ENCODE assay signal across 8 cellular contexts in the genomic region with DNA sequence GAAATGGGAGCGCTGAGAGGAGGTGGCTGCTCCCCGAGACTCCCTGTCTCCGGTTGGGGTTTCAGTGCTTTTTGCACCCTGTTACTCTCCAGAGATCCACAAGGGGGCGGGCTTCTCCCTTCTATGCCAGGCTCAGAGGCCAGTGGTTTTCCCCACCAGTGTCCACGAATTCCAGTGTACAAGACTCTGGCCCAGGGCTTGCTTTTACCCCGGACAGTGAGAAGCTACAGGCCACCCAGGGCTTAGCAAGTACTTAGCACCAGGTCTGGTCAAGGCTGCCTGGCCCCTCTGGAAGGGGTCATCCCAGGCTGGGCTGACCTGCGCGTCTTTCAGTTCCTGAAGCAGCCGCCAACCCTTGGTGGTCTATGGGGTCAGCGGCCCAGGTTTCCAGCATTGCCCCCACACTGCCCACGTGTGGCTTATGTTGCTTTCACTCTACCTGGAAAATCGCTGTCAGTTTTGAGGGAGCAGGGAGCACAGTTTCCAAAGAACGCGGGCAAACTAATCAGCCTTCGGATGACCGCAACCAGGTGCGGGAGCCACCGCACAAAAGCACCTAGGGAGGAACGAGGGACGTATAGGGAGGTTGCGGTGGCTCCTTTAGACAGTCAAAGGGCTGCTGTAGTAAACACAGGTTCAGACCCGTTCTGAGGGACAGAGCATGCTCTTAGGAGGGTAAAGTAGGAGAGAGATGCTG. TPM values are rescaled to one million over a fixed set of nuclear protein-coding genes. Genes with fewer than 3 reads are reported as not detected.
A peak's percentile ranks its signal among the peaks of the same experiment; 100 is the strongest.
DNase-seq lines count a peak whose midpoint lies in the region; ATAC-seq and TF ChIP-seq lines count a peak whose summit lies in the region.

No MANE protein-coding gene starts in this region.

- H2AFZ ChIP-seq in MM.1S (ENCODE audit: low read length): no peak overlapping the region

- no peaks in the 10 kb centered on the region for H3K9me2 ChIP-seq in MM.1S (replicated peaks; ENCODE audit: insufficient read depth, low read length)

- H3K36me3 Mint-ChIP-seq in activated CD4-positive, alpha-beta T cell treated with anti-CD3 and anti-CD28 coated beads, Interleukin-2, amount 10 ng/mL, durations not matched to agents 7 days and 5 days (ENCODE audit: low read depth): no peaks in the 10 kb centered on the region
- H3K36me3 Mint-ChIP-seq in effector memory CD8-positive, alpha-beta T cell (ENCODE audit: insufficient read depth): no peaks in the 10 kb centered on the region

- H3K4me3 ChIP-seq in GM12864 (ENCODE audit: low read depth, low read length) (no peak overlapping the region), MM.1S (ENCODE audit: low read length) (no peak overlapping the region), mesodermal cell (ENCODE audit: extremely low read depth, insufficient read depth, low read length, poor library complexity, severe bottlenecking) (no peak overlapping the region)

- H3K36me3 ChIP-seq in MM.1S (replicated peaks; ENCODE audit: insufficient read depth, low read length) (no peaks in the 10 kb centered on the region), mesodermal cell (ENCODE audit: control insufficient read depth, insufficient read depth, low read length) (no peaks in the 10 kb centered on the region)

- H3K79me2 ChIP-seq in MM.1S (ENCODE audit: low read length): peaks cover 13% of the 10 kb centered on the region

- no peak overlapping the region for H3K9ac ChIP-seq in MM.1S (ENCODE audit: low read length)

- H3K27ac Mint-ChIP-seq in activated CD4-positive, alpha-beta T cell treated with anti-CD3 and anti-CD28 coated beads, Interleukin-2, amount 10 ng/mL, durations not matched to agents 7 days and 5 days: no peak overlapping the region
- H3K27ac Mint-ChIP-seq in effector memory CD8-positive, alpha-beta T cell: peak overlapping the region in 1 of 2 donors; percentile 53

- POLR2A ChIA-PET in activated CD4-positive, alpha-beta T cell treated with anti-CD3 and anti-CD28 coated beads, Interleukin-2, amount 10 ng/mL, durations not matched to agents 7 days and 5 days (lab: Charles Lee): no interaction called here

- ATAC-seq in effector memory CD8-positive, alpha-beta T cell (replicated peaks): peak; percentile 58

- H3K27me3 Mint-ChIP-seq in activated CD4-positive, alpha-beta T cell treated with anti-CD3 and anti-CD28 coated beads, Interleukin-2, amount 10 ng/mL, durations not matched to agents 7 days and 5 days: peaks cover 50% of the 10 kb centered on the region
- H3K27me3 Mint-ChIP-seq in effector memory CD8-positive, alpha-beta T cell: peaks cover 34 to 66% of the 10 kb centered on the region in 2 donors

- H3K9me3 ChIP-seq in MM.1S (replicated peaks; ENCODE audit: insufficient read depth, low read length) (no peaks in the 10 kb centered on the region), mesodermal cell (ENCODE audit: control insufficient read depth, low read length) (no peaks in the 10 kb centered on the region)

- DNase-seq in A172 (ENCODE audit: low spot score) (peak; percentile 54), GM12864 (ENCODE audit: low read depth) (no peak), MM.1S (peak; percentile 42), superior temporal gyrus (ENCODE audit: extremely low spot score) (peak; percentile 78), COR-L47 (lab: John Stamatoyannopoulos, UW) (no peak)
- DNase-seq in activated CD4-positive, alpha-beta T cell treated with anti-CD3 and anti-CD28 coated beads, Interleukin-2, amount 10 ng/mL, durations not matched to agents 7 days and 5 days: peak; percentile 59
- peak; percentile 15 to 36 (median 18) for DNase-seq in effector memory CD8-positive, alpha-beta T cell

- peak overlapping the region; percentile 54 for H3K4me2 ChIP-seq in MM.1S (ENCODE audit: low read depth, low read length)

- H3F3A ChIP-seq in MM.1S (ENCODE audit: insufficient read depth, low read length): peaks cover 24% of the 10 kb centered on the region

- WGBS in mesodermal cell (ENCODE audit: insufficient coverage in 2 of 2), 2 experiments: 67 to 70% methylated on average over 20 to 21 of the region's 22 CpGs

- peaks cover 2% of the 10 kb centered on the region for H3K4me1 Mint-ChIP-seq in activated CD4-positive, alpha-beta T cell treated with anti-CD3 and anti-CD28 coated beads, Interleukin-2, amount 10 ng/mL, durations not matched to agents 7 days and 5 days
- peaks cover 3 to 10% of the 10 kb centered on the region in 2 donors for H3K4me1 Mint-ChIP-seq in effector memory CD8-positive, alpha-beta T cell (ENCODE audit: low read depth in 2 of 2)

- peaks cover 20% of the 10 kb centered on the region; the same call in 1 of the 2 replicates for H3K27me3 ChIP-seq in MM.1S (replicated peaks; ENCODE audit: insufficient read depth, low read length)

- H3K4me3 Mint-ChIP-seq in activated CD4-positive, alpha-beta T cell treated with anti-CD3 and anti-CD28 coated beads, Interleukin-2, amount 10 ng/mL, durations not matched to agents 7 days and 5 days: no peak overlapping the region
- H3K4me3 Mint-ChIP-seq in effector memory CD8-positive, alpha-beta T cell: peak overlapping the region; percentile 16 to 62

- H3K4me1 ChIP-seq in MM.1S (ENCODE audit: low read length): peaks cover 28% of the 10 kb centered on the region
- peaks cover 5% of the 10 kb centered on the region for H3K4me1 ChIP-seq in mesodermal cell (ENCODE audit: control insufficient read depth, insufficient read depth, low read length, poor library complexity, severe bottlenecking)

- TF ChIP-seq CTCF in GM12864 (IDR thresholded peaks at IDR 0.05; ENCODE audit: low read depth, low read length, missing control alignments) (peak; percentile 83), MM.1S (IDR thresholded peaks at IDR 0.05; ENCODE audit: low read length) (peak; percentile 83)

- no peaks in the 10 kb centered on the region for H4K20me1 ChIP-seq in MM.1S (ENCODE audit: insufficient read depth, low read length)

- H3K27ac ChIP-seq in MM.1S (ENCODE audit: low read length) (no peak overlapping the region), mesodermal cell (ENCODE audit: low read depth, low read length, severe bottlenecking) (peak overlapping the region; percentile 1)

- CTCF ChIA-PET in activated CD4-positive, alpha-beta T cell treated with anti-CD3 and anti-CD28 coated beads, Interleukin-2, amount 10 ng/mL, durations not matched to agents 7 days and 5 days (lab: Charles Lee): interaction anchor here (0.6 to 1.1 kb wide), 4 partner anchors 18 to 272 kb away, joined by 3 to 4 read pairs (median 4); no protein-coding TSS in a partner anchor

- no peaks in the 10 kb centered on the region for H3K9me3 Mint-ChIP-seq in activated CD4-positive, alpha-beta T cell treated with anti-CD3 and anti-CD28 coated beads, Interleukin-2, amount 10 ng/mL, durations not matched to agents 7 days and 5 days
- H3K9me3 Mint-ChIP-seq in effector memory CD8-positive, alpha-beta T cell: no peaks in the 10 kb centered on the region

RNA-seq across cellular contexts. Expression of a gene that starts 6.8 kb away (rescaled TPM):
- total RNA-seq in A172 (2014; rRNA removed; shearing (Covaris generic)): 0.65 TPM in 1 of 2 replicates, not detected in the other
- total RNA-seq in activated CD4-positive, alpha-beta T cell treated with anti-CD3 and anti-CD28 coated beads, Interleukin-2, amount 10 ng/mL, durations not matched to agents 7 days and 5 days: not detected
- polyA plus RNA-seq in mesodermal cell (2013, experiment 1 of 2): 3.7 TPM
- 6.7 TPM for polyA plus RNA-seq in mesodermal cell (2013, experiment 2 of 2)

RNA-seq across cellular contexts. Expression of a gene that starts 19.9 kb away (rescaled TPM):
- total RNA-seq in A172 (2014; rRNA removed; shearing (Covaris generic)): 0.02 TPM in 1 of 2 replicates, not detected in the other
- under 1 TPM; 0.07 to 0.12 TPM for total RNA-seq in activated CD4-positive, alpha-beta T cell treated with anti-CD3 and anti-CD28 coated beads, Interleukin-2, amount 10 ng/mL, durations not matched to agents 7 days and 5 days
- polyA plus RNA-seq in mesodermal cell (2013, experiment 1 of 2): 0.88 TPM
- polyA plus RNA-seq in mesodermal cell (2013, experiment 2 of 2): 0.40 TPM

Comparison
In these comparisons a context has a peak if more than half of its experiments do, and no peak if none do; other contexts are left out.
1. DNase-seq: peak in A172 (single experiment), MM.1S (single experiment), activated CD4-positive, alpha-beta T cell treated with anti-CD3 and anti-CD28 coated beads, Interleukin-2, amount 10 ng/mL, durations not matched to agents 7 days and 5 days (single experiment), effector memory CD8-positive, alpha-beta T cell (3 of 3) and superior temporal gyrus (single experiment); none in GM12864 (single experiment) and COR-L47 (single experiment).